In genomic region chr20:2210646-2211556, GRCh38 we compare ENCODE assay signal across 11 cellular contexts.
DNase-seq lines count a peak whose midpoint lies in the region; ATAC-seq and TF ChIP-seq lines count a peak whose summit lies in the region.
"Had no signal": no experiment of that assay in that cellular context is flagged by ENCODE, and none has a peak within 500 bp of the region (broad histone marks: within the 10 kb centered on the region; RNA-seq: fewer than 3 reads in every experiment).

No MANE protein-coding gene starts in this region.

- DNase-seq in AG09309 (ENCODE audit: low read depth), result peak; percentile 49
- DNase-seq in LNCaP clone FGC (ENCODE audit: low read depth), result peak; percentile 14
- peak; percentile 79 for DNase-seq in dermis blood vessel endothelial cell
- DNase-seq in lower lobe of right lung, result peak; percentile 53
- no peak for DNase-seq in NCI-H446 (lab: John Stamatoyannopoulos, UW)
- DNase-seq in SKM-1 treated with dmso at 0.1 percent for 144 hours (lab: John Stamatoyannopoulos, UW; ENCODE audit: unreplicated experiment), result no peak

- H3K27me3 ChIP-seq in lower lobe of right lung (ENCODE audit: low read depth), result peaks cover 49% of the 10 kb centered on the region
- H3K27me3 ChIP-seq: pancreas had no signal

- TF ChIP-seq CTCF in AG09309 (IDR thresholded peaks at IDR 0.05; ENCODE audit: control insufficient read depth, insufficient read depth, low read depth, low read length, missing control alignments) (no peak), LNCaP clone FGC (IDR thresholded peaks at IDR 0.05; ENCODE audit: control insufficient read depth, extremely low read depth, insufficient read depth) (no peak), lower lobe of right lung (IDR thresholded peaks at IDR 0.05) (no peak)

- H3K36me3 ChIP-seq in lower lobe of right lung, result no peaks in the 10 kb centered on the region
- H3K36me3 ChIP-seq: pancreas had no signal

- H3K4me1 ChIP-seq in lower lobe of right lung, result peaks cover 18% of the 10 kb centered on the region

- H3K9me3 ChIP-seq in lower lobe of right lung, result no peaks in the 10 kb centered on the region
- H3K9me3 ChIP-seq: pancreas had no signal

- no peak overlapping the region for H3K27ac ChIP-seq in lower lobe of right lung
- H3K27ac ChIP-seq: pancreas had no signal

- intact Hi-C loops in lower lobe of right lung (cut with DNase I), result no loop called here

- ATAC-seq in lower lobe of right lung (peak; percentile 9 to 53), HG03378 (IDR thresholded peaks at IDR 0.05; ENCODE audit: unreplicated experiment) (no peak), GM18868 (IDR thresholded peaks at IDR 0.05; ENCODE audit: unreplicated experiment) (no peak)
- ATAC-seq: activated naive CD4-positive, alpha-beta T cell treated with anti-CD3 and anti-CD28 coated beads, Interleukin-2, amount 50 U/mL, for 72 hours; WTC11 had no signal

- H3K4me3 ChIP-seq in AG09309 (ENCODE audit: control insufficient read depth, low read depth, low read length), result no peak overlapping the region
- H3K4me3 ChIP-seq in LNCaP clone FGC (ENCODE audit: low read depth, low read length), result no peak overlapping the region
- H3K4me3 ChIP-seq in lower lobe of right lung, result no peak overlapping the region
- H3K4me3 ChIP-seq: pancreas had no signal

Comparison
In these comparisons a context has a peak if more than half of its experiments do, and no peak if none do; other contexts are left out.
1. DNase-seq: peak in AG09309 (single experiment), LNCaP clone FGC (single experiment), dermis blood vessel endothelial cell (single experiment) and lower lobe of right lung (single experiment); none in NCI-H446 (0 of 2) and SKM-1 treated with dmso at 0.1 percent for 144 hours (single experiment).
2. ATAC-seq: peak in lower lobe of right lung (2 of 2); none in HG03378 (single experiment) and GM18868 (single experiment).